In the genomic region with DNA sequence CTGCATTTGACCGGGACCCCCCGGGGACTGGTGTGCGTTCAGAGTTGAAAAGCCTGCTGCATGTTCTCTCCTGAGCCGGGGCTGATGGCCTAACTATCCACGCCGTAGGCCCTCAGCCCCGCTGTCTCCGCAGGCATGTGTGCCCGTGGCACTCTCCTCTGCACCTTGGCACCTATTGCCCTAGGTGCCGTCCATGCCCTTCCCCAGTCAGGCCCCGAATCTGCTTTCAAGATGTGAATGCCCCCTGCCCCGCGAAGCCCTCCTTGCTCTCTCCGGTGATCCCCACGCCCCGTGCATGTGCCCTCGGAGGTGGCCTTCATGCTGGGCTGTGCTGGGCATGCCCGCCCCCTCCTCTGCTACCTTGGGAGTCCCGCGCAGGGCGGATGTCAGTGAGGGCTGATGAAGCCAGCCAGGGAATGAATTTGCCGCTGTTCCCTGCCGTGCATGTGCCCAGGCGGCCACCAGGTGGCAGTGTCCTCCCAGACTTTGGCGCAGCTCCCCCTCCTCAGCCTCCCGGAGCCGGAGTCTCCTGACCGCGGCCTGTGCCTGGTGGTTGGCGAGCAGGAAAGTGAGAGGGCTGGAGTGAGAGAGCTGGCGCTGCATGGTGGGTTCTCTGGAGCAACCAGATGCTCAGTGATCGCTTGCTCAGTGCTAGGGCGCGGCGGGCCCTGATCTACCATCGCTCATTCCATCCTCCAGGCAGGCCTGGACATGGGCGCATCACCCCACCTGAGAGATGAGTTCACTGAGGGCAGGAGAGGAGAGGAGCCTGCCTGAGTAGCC, we compare ENCODE assay signal across 8 cellular contexts.
DNase-seq lines count a peak whose midpoint lies in the region; ATAC-seq and TF ChIP-seq lines count a peak whose summit lies in the region.
"Had no signal": no experiment of that assay in that cellular context is flagged by ENCODE, and none has a peak within 500 bp of the region (broad histone marks: within the 10 kb centered on the region; RNA-seq: fewer than 3 reads in every experiment).

No MANE protein-coding gene starts in this region.

- WGBS in spleen, 5 donors, result 25 to 39% (median 34%) methylated on average over 25 to 37 of the region's 37 CpGs

- H3K9me3 ChIP-seq in iPS-18c (ENCODE audit: control insufficient read depth, insufficient read depth, low read length), result no peaks in the 10 kb centered on the region
- H3K9me3 ChIP-seq in spleen, result no peaks in the 10 kb centered on the region

- TF ChIP-seq CTCF in GM12865 (IDR thresholded peaks at IDR 0.05; ENCODE audit: insufficient read depth, low read depth, low read length, missing control alignments), result peak; percentile 92
- TF ChIP-seq CTCF in VCaP (conservative IDR thresholded peaks at IDR 0.05), result peak; percentile 97
- TF ChIP-seq CTCF in brain microvascular endothelial cell (IDR thresholded peaks at IDR 0.05; ENCODE audit: low read depth, low read length, missing control alignments), result peak; percentile 96
- TF ChIP-seq CTCF in spleen (IDR thresholded peaks at IDR 0.05 in 8 of 11, conservative IDR thresholded peaks at IDR 0.05 in 3 of 11), result peak; percentile 94 to 99 (median 97)

- ATAC-seq in HG02623 (IDR thresholded peaks at IDR 0.05; ENCODE audit: unreplicated experiment), result no peak

- no peak for TF ChIP-seq POLR2A in spleen (IDR thresholded peaks at IDR 0.05)

- no peak overlapping the region for H3K27ac ChIP-seq in VCaP
- no peak overlapping the region for H3K27ac ChIP-seq in brain microvascular endothelial cell
- H3K27ac ChIP-seq in spleen, result no peak overlapping the region
- H3K27ac ChIP-seq: skin epidermis had no signal

- H3K27me3 ChIP-seq in brain microvascular endothelial cell (replicated peaks), result no peaks in the 10 kb centered on the region
- H3K27me3 ChIP-seq in spleen (replicated peaks in 1 of 7), result peaks cover 0 to 20% (median 8%) of the 10 kb centered on the region in 7 donors

- H3K36me3 ChIP-seq in brain microvascular endothelial cell (replicated peaks) (no peaks in the 10 kb centered on the region), spleen (peaks cover 0 to 36% (median 20%) of the 10 kb centered on the region in 6 donors)

- in situ Hi-C loops in brain microvascular endothelial cell (cut with HindIII; ENCODE audit: low pct_ligation_motif_present, low sequenced_read_pairs), result no loop called here

- DNase-seq in GM12865 (ENCODE audit: low read depth), result peak; percentile 63
- peak; percentile 34 for DNase-seq in NCI-H146 treated with DMSO at 0.1 percent for 48 hours (lab: John Stamatoyannopoulos, UW; ENCODE audit: unreplicated experiment)
- DNase-seq in brain microvascular endothelial cell, result peak; percentile 64
- peak; percentile 93 for DNase-seq in spleen

- H3K4me3 ChIP-seq in GM12865 (ENCODE audit: low read depth, low read length) (no peak overlapping the region), brain microvascular endothelial cell (ENCODE audit: low read depth, low read length) (no peak overlapping the region), iPS-18c (ENCODE audit: insufficient read depth, low read depth, low read length) (peak overlapping the region; percentile 46), spleen (peak overlapping the region in 1 of 8 donors; percentile 9)
- H3K4me3 ChIP-seq: skin epidermis had no signal

- peaks cover 13 to 43% (median 38%) of the 10 kb centered on the region in 6 donors for H3K4me1 ChIP-seq in spleen

- intact Hi-C loops in spleen (cut with DNase I; ENCODE audit: low total_unique reads), result loop anchor here (1.0 kb wide), 1 partner anchor 57 kb away; no protein-coding TSS in a partner anchor

Comparison
In these comparisons a context has a peak if more than half of its experiments do, and no peak if none do; other contexts are left out.
1. DNase-seq: peak in every context shown above with its lines; median percentile 93 in spleen; 64 in brain microvascular endothelial cell; 63 in GM12865; 34 in NCI-H146 treated with DMSO at 0.1 percent for 48 hours.